In genomic region chr6:83860347-83860731, GRCh38 we compare ENCODE assay signal across 9 cellular contexts. TPM values are rescaled to one million over a fixed set of nuclear protein-coding genes. Genes with fewer than 3 reads are reported as not detected.
DNase-seq lines count a peak whose midpoint lies in the region; ATAC-seq, FAIRE-seq and TF ChIP-seq lines count a peak whose summit lies in the region.
"Had no signal": no experiment of that assay in that cellular context is flagged by ENCODE, and none has a peak within 500 bp of the region (broad histone marks: within the 10 kb centered on the region; RNA-seq: fewer than 3 reads in every experiment).

No MANE protein-coding gene starts in this region.

- POLR2A ChIA-PET in Caco-2 (lab: Charles Lee) = no interaction called here

- FAIRE-seq in bronchial epithelial cell (lab: Jason Lieb, UNC) = no peak

- no peaks in the 10 kb centered on the region for H3K9me3 ChIP-seq in Caco-2

- H3K27ac Mint-ChIP-seq in Caco-2 (ENCODE audit: unreplicated experiment) (peak overlapping the region; percentile 95), natural killer cell (peak overlapping the region; percentile 90 to 93)

- BruUV-seq in Caco-2 (replicated peaks; lab: Mats Ljungman, UMichigan) = no TSS peak

- no peaks in the 10 kb centered on the region for H4K20me1 ChIP-seq in KMS-11 (ENCODE audit: insufficient read depth)

- H3K27me3 ChIP-seq in Caco-2 (replicated peaks; ENCODE audit: control insufficient read depth, insufficient read depth, low read length) (no peaks in the 10 kb centered on the region), KMS-11 (ENCODE audit: insufficient read depth, low read depth) (no peaks in the 10 kb centered on the region), bronchial epithelial cell (ENCODE audit: control insufficient read depth, insufficient read depth, low read length) (no peaks in the 10 kb centered on the region)

- H2AFZ ChIP-seq in KMS-11 (ENCODE audit: low read depth) = peak overlapping the region; percentile 68; the same call in 1 of the 2 replicates

- intact Hi-C loops in Caco-2 (cut with micrococcal nuclease; ENCODE audit: unreplicated experiment) (no loop called here), natural killer cell (cut with micrococcal nuclease) (no loop called here)

- ATAC-seq in natural killer cell (no peak), GM18907 (IDR thresholded peaks at IDR 0.05; ENCODE audit: unreplicated experiment) (no peak), GM19452 (IDR thresholded peaks at IDR 0.05; ENCODE audit: unreplicated experiment) (no peak), GM21423 (IDR thresholded peaks at IDR 0.05; ENCODE audit: unreplicated experiment) (no peak)

- H3K27ac ChIP-seq in KMS-11 = no peak overlapping the region

- peaks cover 13% of the 10 kb centered on the region; the same call in 1 of the 2 replicates for H3K79me2 ChIP-seq in KMS-11 (ENCODE audit: insufficient read depth, low read depth)

- no peak for DNase-seq in Caco-2
- DNase-seq in bronchial epithelial cell (ENCODE audit: low read depth) = no peak
- no peak for DNase-seq in natural killer cell
- DNase-seq in iPS-NIHi7 (ENCODE audit: extremely low spot score) = no peak

- H3K4me1 Mint-ChIP-seq in Caco-2 (ENCODE audit: low read depth, unreplicated experiment) (no peaks in the 10 kb centered on the region), natural killer cell (peaks cover 32 to 46% of the 10 kb centered on the region in 2 donors)

- 0 out of 2 replicates have a peak, but pooled peaks cover 3% of the 10 kb centered on the region for H3K4me1 ChIP-seq in Caco-2
- H3K4me1 ChIP-seq in KMS-11 (ENCODE audit: low read depth, poor library complexity, severe bottlenecking) = peaks cover 18% of the 10 kb centered on the region

- H3K4me2 ChIP-seq in KMS-11 = peak overlapping the region; percentile 91

- peak overlapping the region; percentile 99 for H3K4me3 Mint-ChIP-seq in Caco-2 (ENCODE audit: unreplicated experiment)
- peak overlapping the region; percentile 98 for H3K4me3 Mint-ChIP-seq in natural killer cell

- CTCF ChIA-PET in Caco-2 (lab: Charles Lee) = no interaction called here

- no peak overlapping the region for H3K9ac ChIP-seq in KMS-11

- no peaks in the 10 kb centered on the region for H3K27me3 Mint-ChIP-seq in Caco-2 (ENCODE audit: insufficient read depth, unreplicated experiment)
- peaks cover 10 to 18% of the 10 kb centered on the region in 2 donors for H3K27me3 Mint-ChIP-seq in natural killer cell (ENCODE audit: low read depth in 2 of 2)

- H3K36me3 Mint-ChIP-seq in Caco-2 (ENCODE audit: insufficient read depth, unreplicated experiment) (no peaks in the 10 kb centered on the region), natural killer cell (no peaks in the 10 kb centered on the region)

- H3K36me3 ChIP-seq in Caco-2 (ENCODE audit: control insufficient read depth, insufficient read depth, low read length) = no peaks in the 10 kb centered on the region
- no peaks in the 10 kb centered on the region for H3K36me3 ChIP-seq in KMS-11 (ENCODE audit: insufficient read depth)
- peaks cover 2% of the 10 kb centered on the region for H3K36me3 ChIP-seq in bronchial epithelial cell (ENCODE audit: control insufficient read depth, insufficient read depth, low read length)

- no peaks in the 10 kb centered on the region for H3K9me3 Mint-ChIP-seq in Caco-2 (ENCODE audit: unreplicated experiment)
- H3K9me3 Mint-ChIP-seq in natural killer cell = no peaks in the 10 kb centered on the region

- H3K4me3 ChIP-seq in Caco-2 (ENCODE audit: low read depth, low read length) (peak overlapping the region; percentile 65), KMS-11 (IDR thresholded peaks at IDR 0.05; ENCODE audit: insufficient read depth, low read depth, low read length) (no peak overlapping the region), bronchial epithelial cell (ENCODE audit: low read depth, low read length) (peak overlapping the region; percentile 82)

- TF ChIP-seq CTCF in Caco-2 (IDR thresholded peaks at IDR 0.05; ENCODE audit: insufficient read depth in 1 of 2, low read depth in 1 of 2, low read length in 1 of 2, severe bottlenecking in 1 of 2, unreplicated experiment in 1 of 2) = no peak
- no peak for TF ChIP-seq CTCF in KMS-11 (conservative IDR thresholded peaks at IDR 0.05; ENCODE audit: low read depth, low read length)
- no peak for TF ChIP-seq CTCF in bronchial epithelial cell (IDR thresholded peaks at IDR 0.05; ENCODE audit: insufficient read depth, low read length, severe bottlenecking)
- no peak for TF ChIP-seq CTCF in natural killer cell (IDR thresholded peaks at IDR 0.05)

RNA-seq across cellular contexts. Expression of gene CYB5R4, which starts 0.8 kb away (rescaled TPM):
- total RNA-seq in Caco-2 (2022) (23.2 and 23.7 TPM in 2 replicates), bronchial epithelial cell (4.7 and 5.4 TPM in 2 replicates), natural killer cell (10 to 100 TPM; 34.0 to 40.5 (median 34.5) TPM)

RNA-seq across cellular contexts. Expression of gene RIPPLY2, which starts 7.2 kb away (rescaled TPM):
- total RNA-seq in Caco-2 (2022) (not detected in 2 replicates), bronchial epithelial cell (not detected in 2 replicates), natural killer cell (not detected)
- total RNA-seq: NCI-H460 had no signal
